In the genomic region with DNA sequence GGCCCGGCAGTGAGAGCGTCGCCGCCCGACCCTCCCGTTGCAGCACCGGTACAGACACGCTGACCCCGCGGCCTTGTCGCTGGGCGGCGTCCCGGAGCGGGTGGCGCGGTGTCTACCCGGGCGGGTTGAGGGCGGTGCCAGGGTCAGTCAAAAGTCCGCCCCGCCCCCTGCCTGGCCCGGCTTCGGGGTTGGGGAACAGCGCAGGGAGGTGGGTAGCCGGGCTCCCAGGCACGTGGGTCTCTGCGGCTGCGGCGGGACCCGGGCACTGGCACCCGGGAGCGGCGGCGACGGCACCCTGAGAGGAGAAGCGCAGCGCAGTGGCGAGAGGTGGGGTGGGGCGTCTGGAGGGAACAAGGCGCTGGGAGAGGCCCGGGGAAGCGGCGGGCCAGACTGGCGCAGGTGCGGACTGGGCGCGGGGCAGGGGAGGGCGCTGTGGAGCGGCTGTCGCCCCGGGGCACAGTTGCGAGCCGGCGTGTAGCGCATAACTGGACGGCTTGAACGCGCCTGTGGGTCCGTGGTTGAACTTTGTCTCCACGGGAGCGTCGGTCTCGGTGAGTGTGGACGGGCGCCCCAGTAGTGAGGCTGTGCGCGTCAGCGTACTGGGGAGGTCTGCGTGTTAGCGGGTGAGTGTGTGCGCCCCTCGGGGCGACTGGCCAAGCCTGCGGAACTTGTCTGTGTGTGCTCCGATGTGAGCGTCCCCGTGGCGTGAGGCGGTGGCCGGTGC, we compare ENCODE assay signal across 8 cellular contexts. TPM values are rescaled to one million over a fixed set of nuclear protein-coding genes. Genes with fewer than 3 reads are reported as not detected.
DNase-seq lines count a peak whose midpoint lies in the region; ATAC-seq and TF ChIP-seq lines count a peak whose summit lies in the region.

A gene (plus strand): TSS at position 176 of the 724 bp plus-strand sequence. CDS start 15,879 bp downstream, outside the sequence.

- peak; percentile 66 for ATAC-seq in effector memory CD8-positive, alpha-beta T cell (replicated peaks)
- peak; percentile 53 for ATAC-seq in stimulated activated naive CD8-positive, alpha-beta T cell treated with anti-CD3 and anti-CD28 coated beads, Interleukin-15, Interleukin-2, amounts not matched to agents 100 U/mL and 50 U/mL, for 24 hours
- ATAC-seq in GM19328 (IDR thresholded peaks at IDR 0.05; ENCODE audit: unreplicated experiment), result no peak

- intact Hi-C loops in Calu3 (cut with micrococcal nuclease; ENCODE audit: unreplicated experiment), result no loop called here

- H3K9me3 Mint-ChIP-seq in Calu3 (ENCODE audit: low read depth, unreplicated experiment), result no peaks in the 10 kb centered on the region
- H3K9me3 Mint-ChIP-seq in effector memory CD8-positive, alpha-beta T cell, result no peaks in the 10 kb centered on the region

- peak within 1 kb of the TSS; percentile 73 for H3K4me3 Mint-ChIP-seq in Calu3 (ENCODE audit: low read depth, unreplicated experiment)
- peak within 1 kb of the TSS; percentile 68 for H3K4me3 Mint-ChIP-seq in effector memory CD8-positive, alpha-beta T cell

- CTCF ChIA-PET in Calu3 (lab: Charles Lee), result interaction anchor here (0.6 to 1.3 kb wide), 3 partner anchors 25 to 1249 kb away, joined by 3 to 5 read pairs (median 3); a partner anchor contains a TSS

- H3K27ac Mint-ChIP-seq in Calu3 (ENCODE audit: unreplicated experiment), result no peak within 1 kb of the TSS
- H3K27ac Mint-ChIP-seq in effector memory CD8-positive, alpha-beta T cell, result no peak within 1 kb of the TSS

- peak; percentile 67 for TF ChIP-seq CTCF in Calu3 (IDR thresholded peaks at IDR 0.05; ENCODE audit: unreplicated experiment)

- H3K36me3 Mint-ChIP-seq in Calu3 (ENCODE audit: insufficient read depth, unreplicated experiment), result no peaks in the 10 kb centered on the region
- H3K36me3 Mint-ChIP-seq in effector memory CD8-positive, alpha-beta T cell (ENCODE audit: insufficient read depth), result no peaks in the 10 kb centered on the region

- H3K27me3 Mint-ChIP-seq in Calu3 (ENCODE audit: unreplicated experiment), result peaks cover 18% of the 10 kb centered on the region
- peaks cover 22 to 38% of the 10 kb centered on the region in 2 donors for H3K27me3 Mint-ChIP-seq in effector memory CD8-positive, alpha-beta T cell

- BruUV-seq in Calu3 (replicated peaks; lab: Mats Ljungman, UMichigan), result no TSS peak

- DNase-seq in Calu3, result peak; percentile 82
- DNase-seq in HUDEP-2 (lab: John Stamatoyannopoulos, UW; ENCODE audit: unreplicated experiment in 76 of 76), result peak in 60 of 76 experiments; percentile 7 to 78 (median 50)
- DNase-seq in UCSD-AML1 (lab: John Stamatoyannopoulos, UW; ENCODE audit: unreplicated experiment), result peak; percentile 33
- peak in 1 of 3 experiments; percentile 5 for DNase-seq in effector memory CD8-positive, alpha-beta T cell
- peak; percentile 95 for DNase-seq in mesenteric fat pad (ENCODE audit: low spot score)
- peak; percentile 62 for DNase-seq in stimulated activated naive CD8-positive, alpha-beta T cell treated with anti-CD3 and anti-CD28 coated beads, Interleukin-15, Interleukin-2, amounts not matched to agents 100 U/mL and 50 U/mL, for 24 hours
- no peak for DNase-seq in amniotic stem cell (lab: John Stamatoyannopoulos, UW)

- H3K4me1 Mint-ChIP-seq in Calu3 (ENCODE audit: low read depth, unreplicated experiment), result no peaks in the 10 kb centered on the region
- H3K4me1 Mint-ChIP-seq in effector memory CD8-positive, alpha-beta T cell (ENCODE audit: low read depth in 2 of 2), result peaks cover 4 to 8% of the 10 kb centered on the region in 2 donors

RNA-seq across cellular contexts. Expression of the gene that starts here (rescaled TPM):
- 1.6 and 2.3 TPM in 2 replicates for total RNA-seq in Calu3 (2022)
- total RNA-seq in mesenteric fat pad, result 1.4 TPM
